In the genomic region with DNA sequence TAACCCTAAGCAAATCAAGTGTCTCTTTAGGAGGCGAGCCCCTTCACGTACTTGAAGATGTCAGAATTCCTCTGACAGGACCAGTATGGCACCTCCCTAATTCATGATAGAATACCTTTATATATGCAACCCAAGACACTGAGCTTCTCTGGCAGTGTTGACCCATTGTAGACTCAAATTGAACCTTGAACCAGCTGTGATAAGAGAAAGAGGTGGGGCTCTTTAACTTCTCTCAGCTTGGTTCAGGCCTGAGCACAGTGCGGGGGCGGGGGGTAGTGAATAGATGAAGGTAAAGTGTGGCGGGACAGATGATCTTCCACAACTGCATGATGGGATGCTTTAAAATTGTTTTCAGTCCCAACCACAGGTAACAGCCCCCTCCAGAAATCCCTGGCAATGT, we compare ENCODE assay signal across 1 cellular context.
TF ChIP-seq lines count a peak whose summit lies in the region.

No MANE protein-coding gene starts in this region.

TF ChIP-seq in SK-N-SH, 30 proteins besides CTCF, POLR2A, EP300 and RAD21 (continued from another document):
- TF ChIP-seq PBX3 (IDR thresholded peaks at IDR 0.05) (no peak), TAF1 (IDR thresholded peaks at IDR 0.05; ENCODE audit: borderline replicate concordance, low read depth, low read length) (no peak), MEF2A (IDR thresholded peaks at IDR 0.05; ENCODE audit: borderline replicate concordance, low read depth) (no peak), NRF1 (IDR thresholded peaks at IDR 0.05; ENCODE audit: low read depth, low read length) (no peak), NFIC (IDR thresholded peaks at IDR 0.05; ENCODE audit: borderline replicate concordance) (no peak), TCF12 (IDR thresholded peaks at IDR 0.05) (no peak)
- TF ChIP-seq, protein P1, sequence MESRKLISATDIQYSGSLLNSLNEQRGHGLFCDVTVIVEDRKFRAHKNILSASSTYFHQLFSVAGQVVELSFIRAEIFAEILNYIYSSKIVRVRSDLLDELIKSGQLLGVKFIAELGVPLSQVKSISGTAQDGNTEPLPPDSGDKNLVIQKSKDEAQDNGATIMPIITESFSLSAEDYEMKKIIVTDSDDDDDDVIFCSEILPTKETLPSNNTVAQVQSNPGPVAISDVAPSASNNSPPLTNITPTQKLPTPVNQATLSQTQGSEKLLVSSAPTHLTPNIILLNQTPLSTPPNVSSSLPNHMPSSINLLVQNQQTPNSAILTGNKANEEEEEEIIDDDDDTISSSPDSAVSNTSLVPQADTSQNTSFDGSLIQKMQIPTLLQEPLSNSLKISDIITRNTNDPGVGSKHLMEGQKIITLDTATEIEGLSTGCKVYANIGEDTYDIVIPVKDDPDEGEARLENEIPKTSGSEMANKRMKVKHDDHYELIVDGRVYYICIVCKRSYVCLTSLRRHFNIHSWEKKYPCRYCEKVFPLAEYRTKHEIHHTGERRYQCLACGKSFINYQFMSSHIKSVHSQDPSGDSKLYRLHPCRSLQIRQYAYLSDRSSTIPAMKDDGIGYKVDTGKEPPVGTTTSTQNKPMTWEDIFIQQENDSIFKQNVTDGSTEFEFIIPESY (IDR thresholded peaks at IDR 0.05; ENCODE audit: borderline replicate concordance, low read depth): no peak
TF ChIP-seq in SK-N-SH: peak in this region for 0.
